In the genomic region with DNA sequence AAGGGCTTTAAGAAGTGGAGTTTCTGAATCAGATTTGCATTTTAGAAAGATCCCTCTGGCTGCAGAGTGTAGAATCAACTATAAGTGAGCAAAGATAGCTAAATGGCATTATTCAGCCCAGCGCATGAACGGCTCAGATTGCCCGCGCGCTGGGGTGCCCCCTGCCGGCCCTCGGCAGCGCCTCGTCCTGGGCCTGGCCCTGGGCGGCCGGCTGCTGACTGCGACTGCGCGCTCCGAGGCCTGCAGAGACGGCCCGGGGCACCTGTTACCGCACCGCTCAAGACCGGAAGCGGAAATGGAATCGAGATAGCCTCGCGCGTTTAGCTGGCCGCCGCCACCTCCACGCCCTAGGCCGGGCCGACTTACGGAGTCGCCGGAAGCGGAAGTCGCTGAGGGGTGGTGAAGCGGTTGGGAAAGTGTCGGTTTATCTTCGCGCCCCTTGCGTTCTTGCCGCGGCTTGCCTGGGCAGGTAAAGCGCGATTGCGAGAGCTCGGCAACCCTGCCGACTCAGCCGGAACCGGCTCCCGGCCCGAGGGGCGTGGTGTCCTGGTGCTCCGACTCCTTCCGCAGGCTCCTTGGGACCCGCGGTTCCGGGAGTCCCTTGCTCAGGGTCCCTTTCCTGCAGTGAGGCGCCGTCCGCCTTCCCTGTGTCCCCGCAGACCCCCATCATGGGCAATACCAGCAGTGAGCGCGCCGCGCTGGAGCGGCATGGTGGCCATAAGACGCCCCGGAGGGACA, we compare ENCODE assay signal across 8 cellular contexts. TPM values are rescaled to one million over a fixed set of nuclear protein-coding genes. Genes with fewer than 3 reads are reported as not detected.
A peak's percentile ranks its signal among the peaks of the same experiment; 100 is the strongest.
DNase-seq lines count a peak whose midpoint lies in the region; ATAC-seq and TF ChIP-seq lines count a peak whose summit lies in the region.

A gene with protein sequence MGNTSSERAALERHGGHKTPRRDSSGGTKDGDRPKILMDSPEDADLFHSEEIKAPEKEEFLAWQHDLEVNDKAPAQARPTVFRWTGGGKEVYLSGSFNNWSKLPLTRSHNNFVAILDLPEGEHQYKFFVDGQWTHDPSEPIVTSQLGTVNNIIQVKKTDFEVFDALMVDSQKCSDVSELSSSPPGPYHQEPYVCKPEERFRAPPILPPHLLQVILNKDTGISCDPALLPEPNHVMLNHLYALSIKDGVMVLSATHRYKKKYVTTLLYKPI (plus strand): TSS at position 557 of the 738 bp plus-strand sequence. CDS start 112 bp downstream, at position 669.

- no peaks in the 10 kb centered on the region for H3K36me3 ChIP-seq in Caco-2 (ENCODE audit: control insufficient read depth, insufficient read depth, low read length)
- peaks cover 12% of the 10 kb centered on the region for H3K36me3 ChIP-seq in effector memory CD4-positive, alpha-beta T cell (ENCODE audit: control insufficient read depth, insufficient read depth, low read length)

- peak within 1 kb of the TSS; percentile 83 for H3K27ac ChIP-seq in effector memory CD4-positive, alpha-beta T cell (ENCODE audit: insufficient read depth, low read length, poor library complexity, severe bottlenecking)

- CTCF ChIA-PET in Caco-2 (lab: Charles Lee) = interaction anchor here (0.6 to 1.0 kb wide), 7 partner anchors 9 to 1483 kb away, joined by 3 to 11 read pairs (median 4); a partner anchor contains a TSS
- CTCF ChIA-PET in activated CD8-positive, alpha-beta memory T cell treated with anti-CD3 and anti-CD28 coated beads for 36 hours (lab: Charles Lee) = interaction anchor here (0.6 to 1.4 kb wide), 5 partner anchors 9 to 234 kb away, joined by 4 to 6 read pairs (median 4); no protein-coding TSS in a partner anchor

- peaks cover 33% of the 10 kb centered on the region for H3K4me1 ChIP-seq in Caco-2
- peaks cover 8% of the 10 kb centered on the region for H3K4me1 ChIP-seq in effector memory CD4-positive, alpha-beta T cell (ENCODE audit: control insufficient read depth, insufficient read depth, low read length, poor library complexity, severe bottlenecking)

- H3K27me3 Mint-ChIP-seq in Caco-2 (ENCODE audit: insufficient read depth, unreplicated experiment) = no peaks in the 10 kb centered on the region
- H3K27me3 Mint-ChIP-seq in memory B cell = no peaks in the 10 kb centered on the region

- H3K9me3 Mint-ChIP-seq in Caco-2 (ENCODE audit: unreplicated experiment) = no peaks in the 10 kb centered on the region
- H3K9me3 Mint-ChIP-seq in memory B cell = no peaks in the 10 kb centered on the region

- H3K9me3 ChIP-seq in Caco-2 = no peaks in the 10 kb centered on the region
- no peaks in the 10 kb centered on the region for H3K9me3 ChIP-seq in effector memory CD4-positive, alpha-beta T cell (ENCODE audit: control insufficient read depth, low read length)

- H3K27me3 ChIP-seq in Caco-2 (replicated peaks; ENCODE audit: control insufficient read depth, insufficient read depth, low read length) = no peaks in the 10 kb centered on the region
- H3K27me3 ChIP-seq in effector memory CD4-positive, alpha-beta T cell (replicated peaks; ENCODE audit: control insufficient read depth, insufficient read depth, low read length, poor library complexity, severe bottlenecking) = no peaks in the 10 kb centered on the region

- peak within 1 kb of the TSS; percentile 95 for H3K4me3 ChIP-seq in Caco-2 (ENCODE audit: low read depth, low read length)
- peak within 1 kb of the TSS; percentile 86 for H3K4me3 ChIP-seq in effector memory CD4-positive, alpha-beta T cell (ENCODE audit: insufficient read depth, low read depth, low read length, poor library complexity, severe bottlenecking)

- POLR2A ChIA-PET in Caco-2 (lab: Charles Lee) = interaction anchor here (1.0 kb wide), 1 partner anchor 9 kb away, joined by 3 read pairs; no protein-coding TSS in a partner anchor
- POLR2A ChIA-PET in activated CD8-positive, alpha-beta memory T cell treated with anti-CD3 and anti-CD28 coated beads for 36 hours (lab: Charles Lee) = interaction anchor here (0.5 to 1.6 kb wide), 2 partner anchors 14 to 1575 kb away, joined by 4 to 6 read pairs; no protein-coding TSS in a partner anchor

- H3K4me1 Mint-ChIP-seq in Caco-2 (ENCODE audit: low read depth, unreplicated experiment) (peaks cover 12% of the 10 kb centered on the region), memory B cell (peaks cover 30% of the 10 kb centered on the region)

- peak; percentile 92 for ATAC-seq in memory B cell (ENCODE audit: low read depth)

- TF ChIP-seq CTCF in Caco-2 (IDR thresholded peaks at IDR 0.05; ENCODE audit: insufficient read depth in 1 of 2, low read depth in 1 of 2, low read length in 1 of 2, severe bottlenecking in 1 of 2, unreplicated experiment in 1 of 2) = peak; percentile 71 to 80
- TF ChIP-seq CTCF in GM20000 (IDR thresholded peaks at IDR 0.05; ENCODE audit: extremely low read depth, missing control alignments) = peak; percentile 89

- intact Hi-C loops in Caco-2 (cut with micrococcal nuclease; ENCODE audit: unreplicated experiment) = loop anchor here (1.0 kb wide), 1 partner anchor 8 kb away; no protein-coding TSS in a partner anchor

- DNase-seq in Caco-2 (peak; percentile 97), GM20000 (ENCODE audit: low spot score) (peak; percentile 96), HT-29 (ENCODE audit: low spot score) (peak; percentile 97), memory B cell (ENCODE audit: low spot score in 2 of 2) (peak; percentile 92 to 94)
- DNase-seq in NK-92 treated with Interleukin-12 subunit alpha and Interleukin-12 subunit beta, amount 100 ng/mL, for 24 hours (lab: John Stamatoyannopoulos, UW) = peak; percentile 91
- DNase-seq in effector memory CD4-positive, alpha-beta T cell = peak; percentile 93 to 95 (median 93)
- DNase-seq in stimulated activated CD8-positive, alpha-beta memory T cell treated with anti-CD3 and anti-CD28 coated beads, Interleukin-12 subunit alpha, Interleukin-12 subunit beta, amount 100 ng/mL, for 24 hours (ENCODE audit: extremely low read depth) = peak; percentile 89

- H3K36me3 Mint-ChIP-seq in Caco-2 (ENCODE audit: insufficient read depth, unreplicated experiment) (peaks cover 14% of the 10 kb centered on the region), memory B cell (peaks cover 11% of the 10 kb centered on the region)

- no TSS peak for BruUV-seq in Caco-2 (replicated peaks; lab: Mats Ljungman, UMichigan)

- H3K4me3 Mint-ChIP-seq in Caco-2 (ENCODE audit: unreplicated experiment) (peak within 1 kb of the TSS; percentile 86), memory B cell (peak within 1 kb of the TSS; percentile 87)

- peak within 1 kb of the TSS; percentile 89 for H3K27ac Mint-ChIP-seq in Caco-2 (ENCODE audit: unreplicated experiment)
- peak within 1 kb of the TSS; percentile 95 for H3K27ac Mint-ChIP-seq in memory B cell

RNA-seq across cellular contexts. Expression of the gene that starts here (rescaled TPM):
- 34.5 and 37.3 TPM in 2 replicates for total RNA-seq in Caco-2 (2022)
- total RNA-seq in HT-29 (2014; rRNA removed; shearing (Covaris generic)) = 17.4 and 30.6 TPM in 2 replicates
- total RNA-seq in activated CD8-positive, alpha-beta memory T cell treated with anti-CD3 and anti-CD28 coated beads for 36 hours = 10 to 100 TPM; 22.3 to 25.7 TPM

Comparison
In these comparisons a context has a peak if more than half of its experiments do, and no peak if none do; other contexts are left out.
1. Peak in every context shown above with its lines: DNase-seq, ATAC-seq, H3K4me3 ChIP-seq and H3K27ac ChIP-seq.